ENCODE assay signal across 12 cellular contexts in genomic region chr11:45994421-45995341, GRCh38.
DNase-seq lines count a peak whose midpoint lies in the region; ATAC-seq and TF ChIP-seq lines count a peak whose summit lies in the region.
"Had no signal": no experiment of that assay in that cellular context is flagged by ENCODE, and none has a peak within 500 bp of the region (broad histone marks: within the 10 kb centered on the region; RNA-seq: fewer than 3 reads in every experiment).

No MANE protein-coding gene starts in this region.

- H3K79me1 ChIP-seq in IMR-90 (ENCODE audit: low read depth in 1 of 2, low read length in 2 of 2): peaks cover 30 to 44% of the 10 kb centered on the region in 2 experiments

- TF ChIP-seq RAD21 in IMR-90 (IDR thresholded peaks at IDR 0.05; ENCODE audit: low read length): no peak

- H3K9me3 Mint-ChIP-seq in WTC11 (no peaks in the 10 kb centered on the region), glutamatergic neuron (ENCODE audit: unreplicated experiment) (peaks cover 4% of the 10 kb centered on the region)

- 0 out of 2 replicates have a peak overlapping the region, but pooled peaks have one; percentile 1 for H2BK120ac ChIP-seq in IMR-90 (ENCODE audit: low read depth, low read length)

- no peak overlapping the region for H4K8ac ChIP-seq in IMR-90 (ENCODE audit: low read depth in 2 of 2, low read length in 2 of 2)

- peaks cover 13% of the 10 kb centered on the region for H3K4me1 ChIP-seq in IMR-90 (ENCODE audit: control insufficient read depth, insufficient read depth, low read length)
- H3K4me1 ChIP-seq: foreskin keratinocyte had no signal

- H2BK15ac ChIP-seq in IMR-90 (ENCODE audit: low read depth, low read length): no peak overlapping the region; the same call in 2 of the 3 replicates

- H2BK5ac ChIP-seq in IMR-90 (ENCODE audit: low read depth, low read length, poor library complexity, severe bottlenecking): no peak overlapping the region

- no peak for TF ChIP-seq CTCF in IMR-90 (conservative IDR thresholded peaks at IDR 0.05; ENCODE audit: low read depth, low read length)
- no peak for TF ChIP-seq CTCF in WTC11 (IDR thresholded peaks at IDR 0.05)
- no peak for TF ChIP-seq CTCF in glutamatergic neuron (IDR thresholded peaks at IDR 0.05; ENCODE audit: partially characterized antibody, unreplicated experiment)

- H3K36me3 ChIP-seq in IMR-90 (ENCODE audit: control insufficient read depth, insufficient read depth, low read length): no peaks in the 10 kb centered on the region

- ATAC-seq in IMR-90 (ENCODE audit: low read depth) (peak; percentile 60), WTC11 (peak; percentile 92), GM19035 (IDR thresholded peaks at IDR 0.05; ENCODE audit: unreplicated experiment) (no peak), GM18498 (IDR thresholded peaks at IDR 0.05; ENCODE audit: unreplicated experiment) (no peak)
- ATAC-seq: foreskin keratinocyte, mucosa of descending colon had no signal

- intact Hi-C loops in IMR-90 (cut with micrococcal nuclease): no loop called here

- 60% methylated on average over 1 of the region's 9 CpGs; no CpG with 5 or more reads in 1 of the 2 experiments for WGBS in IMR-90 (ENCODE audit: extremely low coverage in 2 of 2, insufficient read length in 1 of 2), 2 experiments

- H2BK20ac ChIP-seq in IMR-90 (ENCODE audit: low read depth, low read length): no peak overlapping the region

- no peak overlapping the region for H2AK9ac ChIP-seq in IMR-90 (replicated peaks; ENCODE audit: low read depth, low read length, poor library complexity)

- H2AFZ ChIP-seq in IMR-90 (replicated peaks; ENCODE audit: low read length, poor library complexity): no peak overlapping the region

- H2AK5ac ChIP-seq in IMR-90 (ENCODE audit: low read depth, low read length): no peak overlapping the region; the same call in 1 of the 2 replicates

- no peak overlapping the region for H3K4me3 Mint-ChIP-seq in WTC11
- H3K4me3 Mint-ChIP-seq in glutamatergic neuron (ENCODE audit: unreplicated experiment): peak overlapping the region; percentile 31

- POLR2A ChIA-PET in IMR-90 (lab: Charles Lee; ENCODE audit: unreplicated experiment) (no interaction called here), WTC11 (lab: Charles Lee) (interaction anchor here (0.7 to 4.1 kb wide), 5 partner anchors 12 to 126 kb away, joined by 3 to 33 read pairs (median 4); partner anchors contain the start of gene LARGE2)

- H3K36me3 Mint-ChIP-seq in WTC11 (no peaks in the 10 kb centered on the region), glutamatergic neuron (ENCODE audit: unreplicated experiment) (no peaks in the 10 kb centered on the region)

- DNase-seq in IMR-90 (peak; percentile 51), WTC11 (ENCODE audit: low spot score) (peak; percentile 53), glutamatergic neuron (peak; percentile 57), renal cortical epithelial cell (ENCODE audit: low read depth) (peak; percentile 38), A172 (ENCODE audit: low spot score) (no peak)
- no peak for DNase-seq in stimulated activated CD4-positive, alpha-beta T cell treated with anti-CD3 and anti-CD28 coated beads, Interleukin-2, amount 100 ng/mL, for 24 hours
- DNase-seq: foreskin keratinocyte; mucosa of descending colon; stimulated activated naive CD4-positive, alpha-beta T cell; SW 1271 had no signal

- H3K4me1 Mint-ChIP-seq in WTC11 (peaks cover 56% of the 10 kb centered on the region), glutamatergic neuron (ENCODE audit: low read depth, unreplicated experiment) (peaks cover 55% of the 10 kb centered on the region)

- no peaks in the 10 kb centered on the region for H3K27me3 ChIP-seq in IMR-90 (ENCODE audit: control insufficient read depth, insufficient read depth, low read length)
- H3K27me3 ChIP-seq: foreskin keratinocyte had no signal

- no peak overlapping the region for H4K5ac ChIP-seq in IMR-90 (ENCODE audit: low read depth, low read length)

- H3K4ac ChIP-seq in IMR-90 (ENCODE audit: low read depth, low read length): peak overlapping the region; percentile 39

- no peaks in the 10 kb centered on the region for H3K9me3 ChIP-seq in IMR-90 (ENCODE audit: control insufficient read depth, insufficient read depth, low read length)
- H3K9me3 ChIP-seq: mucosa of descending colon had no signal

- peak overlapping the region; percentile 30 for H3K14ac ChIP-seq in IMR-90 (replicated peaks; ENCODE audit: low read depth, low read length)

- in situ Hi-C loops in IMR-90 (cut with MboI; ENCODE audit: low sequenced_read_pairs): no loop called here

- no peak overlapping the region for H3K56ac ChIP-seq in IMR-90 (ENCODE audit: extremely low read depth, insufficient read depth, low read length)

- no peak overlapping the region for H3K4me3 ChIP-seq in IMR-90 (ENCODE audit: insufficient read depth, low read depth, low read length)
- H3K4me3 ChIP-seq: mucosa of descending colon had no signal

- H3K9ac ChIP-seq in IMR-90 (ENCODE audit: low read depth, low read length): no peak overlapping the region

- 0 out of 2 replicates have a peak overlapping the region, but pooled peaks have one; percentile 3 for H3K4me2 ChIP-seq in IMR-90 (ENCODE audit: low read depth, low read length)

- peaks cover 14% of the 10 kb centered on the region; the same call in 1 of the 2 replicates for H4K20me1 ChIP-seq in IMR-90 (ENCODE audit: insufficient read depth, low read length)

- CTCF ChIA-PET in IMR-90 (lab: Yijun Ruan, JAX): interaction anchor here (1.1 kb wide), 1 partner anchor 15 kb away, joined by 3 read pairs; no protein-coding TSS in a partner anchor
- CTCF ChIA-PET in WTC11 (lab: Charles Lee): interaction anchor here (0.5 to 7.3 kb wide), 12 partner anchors 11 to 316 kb away, joined by 3 to 66 read pairs (median 4); no protein-coding TSS in a partner anchor

- H3K27ac Mint-ChIP-seq in WTC11: peak overlapping the region; percentile 91
- peak overlapping the region; percentile 54 for H3K27ac Mint-ChIP-seq in glutamatergic neuron (ENCODE audit: unreplicated experiment)

- no TSS peak for BruUV-seq in IMR-90 (replicated peaks; lab: Mats Ljungman, UMichigan)

- peak overlapping the region; percentile 63; the same call in 1 of the 2 replicates for H3K23ac ChIP-seq in IMR-90 (ENCODE audit: low read depth, low read length)

- H3K18ac ChIP-seq in IMR-90 (ENCODE audit: low read depth, low read length): no peak overlapping the region

- no peak overlapping the region for H3K27ac ChIP-seq in IMR-90 (ENCODE audit: insufficient read depth, low read length)
- H3K27ac ChIP-seq: foreskin keratinocyte had no signal

- dilution Hi-C loops in IMR-90 (cut with HindIII; ENCODE audit: low sequenced_read_pairs, unreplicated experiment): no loop called here

- H3K9me1 ChIP-seq in IMR-90 (ENCODE audit: insufficient read depth, low read length): peaks cover 9% of the 10 kb centered on the region

- peak overlapping the region; percentile 10; the same call in 1 of the 2 replicates for H4K91ac ChIP-seq in IMR-90 (ENCODE audit: insufficient read depth, low read depth, low read length)

- no peak for TF ChIP-seq POLR2A in IMR-90 (IDR thresholded peaks at IDR 0.05; ENCODE audit: low read depth, low read length)

- no peaks in the 10 kb centered on the region for H3K27me3 Mint-ChIP-seq in WTC11 (ENCODE audit: low read depth)
- peaks cover 4% of the 10 kb centered on the region for H3K27me3 Mint-ChIP-seq in glutamatergic neuron (ENCODE audit: unreplicated experiment)

TF ChIP-seq in IMR-90, 13 proteins besides CTCF, POLR2A, EP300 and RAD21:
- TF ChIP-seq MAFK (IDR thresholded peaks at IDR 0.05; ENCODE audit: low read depth, low read length): peak; percentile 49; the same call in 1 of the 2 replicates
- TF ChIP-seq CEBPB (IDR thresholded peaks at IDR 0.05; ENCODE audit: low read depth, low read length): peak; percentile 68
- no peak for TF ChIP-seq BHLHE40 (IDR thresholded peaks at IDR 0.05; ENCODE audit: low read depth, low read length)

TF ChIP-seq in WTC11, 78 proteins besides CTCF, POLR2A, EP300 and RAD21:
- TF ChIP-seq CDX4 (CRISPR knock-in tag; IDR thresholded peaks at IDR 0.05; ENCODE audit: borderline replicate concordance): no peak
- TF ChIP-seq ZNF281 (CRISPR knock-in tag; IDR thresholded peaks at IDR 0.05): peak; percentile 68; the same call in 1 of the 2 replicates

Comparison
In these comparisons a context has a peak if more than half of its experiments do, and no peak if none do; other contexts are left out.
1. ATAC-seq: peak in IMR-90 (single experiment) and WTC11 (single experiment); none in GM19035 (single experiment) and GM18498 (single experiment).
2. DNase-seq: peak in IMR-90 (single experiment), WTC11 (single experiment), glutamatergic neuron (single experiment) and renal cortical epithelial cell (single experiment); none in stimulated activated CD4-positive, alpha-beta T cell treated with anti-CD3 and anti-CD28 coated beads, Interleukin-2, amount 100 ng/mL, for 24 hours (0 of 2) and A172 (single experiment).